In the genomic region with DNA sequence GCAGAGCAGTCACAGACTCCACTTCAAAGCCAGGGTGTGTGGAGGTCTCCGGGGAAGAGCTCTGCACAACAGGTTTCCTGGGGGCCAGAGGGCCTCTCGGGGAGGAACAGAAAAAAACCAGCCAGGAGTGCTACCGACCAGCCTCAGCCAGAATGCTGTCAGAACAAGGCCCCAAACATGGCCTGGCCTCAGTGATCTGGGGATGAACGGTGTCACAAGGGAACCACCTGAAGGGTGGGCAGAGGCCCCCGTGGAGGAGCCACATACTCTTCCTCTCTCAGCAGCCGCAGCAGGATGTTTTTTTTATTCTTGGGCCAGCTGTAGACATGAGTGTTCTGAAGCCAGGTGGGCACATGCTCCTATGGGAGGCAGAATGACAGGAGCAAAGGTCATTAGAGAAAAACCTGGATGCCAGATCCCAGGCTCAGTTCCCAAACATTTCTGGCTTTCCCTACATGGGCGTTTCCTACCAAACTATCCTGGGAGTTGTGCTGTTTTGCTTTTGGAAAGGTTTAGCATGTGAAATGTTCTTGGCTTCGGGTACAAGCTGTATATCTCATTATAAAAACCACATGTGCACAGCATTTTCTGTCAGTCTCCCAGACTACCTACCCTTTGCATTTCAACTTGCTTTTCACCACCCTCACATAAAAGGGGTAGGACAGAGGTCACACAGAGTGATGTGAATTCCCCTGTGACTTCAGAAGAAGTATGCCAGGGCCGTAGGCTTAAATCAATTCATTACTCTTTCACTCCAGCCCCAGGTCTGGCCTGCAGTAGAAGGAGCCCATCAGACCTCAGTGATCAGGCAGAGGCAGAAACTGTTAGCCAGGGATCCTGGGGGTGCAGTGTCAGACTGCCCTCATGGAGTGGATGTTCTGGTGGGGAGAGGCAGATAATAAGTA, we compare ENCODE assay signal across 10 cellular contexts. TPM values are rescaled to one million over a fixed set of nuclear protein-coding genes. Genes with fewer than 3 reads are reported as not detected.
A peak's percentile ranks its signal among the peaks of the same experiment; 100 is the strongest.
DNase-seq lines count a peak whose midpoint lies in the region; ATAC-seq and TF ChIP-seq lines count a peak whose summit lies in the region.
"Had no signal": no experiment of that assay in that cellular context is flagged by ENCODE, and none has a peak within 500 bp of the region (broad histone marks: within the 10 kb centered on the region; RNA-seq: fewer than 3 reads in every experiment).

No MANE protein-coding gene starts in this region.

- H3K36me3 Mint-ChIP-seq in IgD-negative memory B cell (peaks cover 3% of the 10 kb centered on the region), nephron (ENCODE audit: low read depth) (peaks cover 18% of the 10 kb centered on the region)

- H3K27me3 Mint-ChIP-seq in IgD-negative memory B cell (no peaks in the 10 kb centered on the region), nephron (ENCODE audit: low read depth) (no peaks in the 10 kb centered on the region)

- H3K27ac Mint-ChIP-seq in IgD-negative memory B cell: peak overlapping the region in 2 of 3 donors; percentile 48 to 87
- H3K27ac Mint-ChIP-seq in nephron: peak overlapping the region; percentile 86 to 93 (median 87)

- CTCF ChIA-PET in AG04450 (lab: Charles Lee): no interaction called here

- DNase-seq in AG04450 (ENCODE audit: low read depth, low spot score) (no peak), dorsolateral prefrontal cortex (no peak), NCI-H146 (lab: John Stamatoyannopoulos, UW) (no peak), GM20000 (ENCODE audit: low spot score) (no peak)
- DNase-seq in activated CD8-positive, alpha-beta memory T cell treated with anti-CD3 and anti-CD28 coated beads, Interleukin-2, amount 50 U/mL, for 4 hours: no peak
- DNase-seq: islet precursor cell, NCI-H510A had no signal

- POLR2A ChIA-PET in AG04450 (lab: Yijun Ruan, JAX): no interaction called here

- H3K27me3 ChIP-seq in AG04450 (ENCODE audit: control insufficient read depth, insufficient read depth, low read length) (no peaks in the 10 kb centered on the region), dorsolateral prefrontal cortex (no peaks in the 10 kb centered on the region)

- H3K4me1 Mint-ChIP-seq in IgD-negative memory B cell (peaks cover 9 to 14% (median 9%) of the 10 kb centered on the region in 3 donors), nephron (peaks cover 65% of the 10 kb centered on the region)

- H3K4me3 ChIP-seq in AG04450 (ENCODE audit: low read depth, low read length) (no peak overlapping the region), dorsolateral prefrontal cortex (no peak overlapping the region)

- H3K4me3 Mint-ChIP-seq in IgD-negative memory B cell (no peak overlapping the region), nephron (peak overlapping the region in 1 of 3 experiments; percentile 25)

- peak overlapping the region; percentile 24 for H3K27ac ChIP-seq in AG04450 (ENCODE audit: low read depth, low read length)
- peak overlapping the region in 43 of 59 donors; percentile 1 to 80 (median 51) for H3K27ac ChIP-seq in dorsolateral prefrontal cortex

- intact Hi-C loops in dorsolateral prefrontal cortex (cut with DNase I): loop anchor here in 1 of 2 donors (10.0 kb wide), 1 partner anchor 75 kb away; the partner anchor contains the start of gene REV3L

- H3K9me3 Mint-ChIP-seq in IgD-negative memory B cell (no peaks in the 10 kb centered on the region), nephron (no peaks in the 10 kb centered on the region)

- TF ChIP-seq CTCF in AG04450 (IDR thresholded peaks at IDR 0.05; ENCODE audit: low read depth, low read length): no peak
- no peak for TF ChIP-seq CTCF in dorsolateral prefrontal cortex (IDR thresholded peaks at IDR 0.05 in 54 of 56, conservative IDR thresholded peaks at IDR 0.05 in 2 of 56; ENCODE audit: low read depth in 1 of 56, partially characterized antibody in 56 of 56)
- no peak for TF ChIP-seq CTCF in nephron (IDR thresholded peaks at IDR 0.05; ENCODE audit: unreplicated experiment in 3 of 3)
- TF ChIP-seq CTCF in GM20000 (IDR thresholded peaks at IDR 0.05; ENCODE audit: extremely low read depth, missing control alignments): no peak

- no peak for ATAC-seq in GM19351 (IDR thresholded peaks at IDR 0.05; ENCODE audit: unreplicated experiment)

- no peaks in the 10 kb centered on the region for H3K9me3 ChIP-seq in AG04450 (ENCODE audit: control insufficient read depth, insufficient read depth, low read length)

RNA-seq across cellular contexts. Expression of gene TRAF3IP2, which starts 46.2 kb away (rescaled TPM):
- 17.2 and 21.6 TPM in 2 replicates for polyA plus RNA-seq in AG04450 (2011; rRNA removed)
- polyA minus RNA-seq in AG04450 (2011; rRNA and poly(A)+ RNA removed): 19.8 and 21.4 TPM in 2 replicates
- 26.1 TPM for polyA plus RNA-seq in IgD-negative memory B cell
- total RNA-seq in dorsolateral prefrontal cortex: 10 to 100 TPM in 109 of 120 experiments, 1 to 10 TPM in 11; 7.7 to 42.4 (median 16.0) TPM
